ENCODE assay signal across 12 cellular contexts in genomic region chr3:40827942-40828688, GRCh38.
DNase-seq lines count a peak whose midpoint lies in the region; ATAC-seq lines count a peak whose summit lies in the region.
"Had no signal": no experiment of that assay in that cellular context is flagged by ENCODE, and none has a peak within 500 bp of the region (broad histone marks: within the 10 kb centered on the region; RNA-seq: fewer than 3 reads in every experiment).

No MANE protein-coding gene starts in this region.

- peak; percentile 99 for ATAC-seq in left ventricle myocardium superior
- ATAC-seq: activated naive CD4-positive, alpha-beta T cell treated with anti-CD3 and anti-CD28 coated beads, Interleukin-2, amount 50 U/mL, for 72 hours; naive thymus-derived CD8-positive, alpha-beta T cell had no signal

- H3K4me1 Mint-ChIP-seq in T-helper 2 cell treated with Interferon-gamma antibody and Interleukin-4, amounts not matched to agents 5 μg/mL and 100 μg/mL, for 36 hours (ENCODE audit: low read depth): no peaks in the 10 kb centered on the region
- H3K4me1 Mint-ChIP-seq: naive thymus-derived CD8-positive, alpha-beta T cell had no signal

- no peak overlapping the region for H3K27ac Mint-ChIP-seq in T-helper 2 cell treated with Interferon-gamma antibody and Interleukin-4, amounts not matched to agents 5 μg/mL and 100 μg/mL, for 36 hours
- H3K27ac Mint-ChIP-seq: activated naive CD4-positive, alpha-beta T cell treated with anti-CD3 and anti-CD28 coated beads, Interleukin-2, amount 50 U/mL, for 72 hours; naive thymus-derived CD8-positive, alpha-beta T cell had no signal

- H3K36me3 Mint-ChIP-seq in T-helper 2 cell treated with Interferon-gamma antibody and Interleukin-4, amounts not matched to agents 5 μg/mL and 100 μg/mL, for 36 hours (ENCODE audit: low read depth): no peaks in the 10 kb centered on the region
- H3K36me3 Mint-ChIP-seq: activated naive CD4-positive, alpha-beta T cell treated with anti-CD3 and anti-CD28 coated beads, Interleukin-2, amount 50 U/mL, for 72 hours; naive thymus-derived CD8-positive, alpha-beta T cell had no signal

- no peaks in the 10 kb centered on the region for H3K27me3 Mint-ChIP-seq in T-helper 2 cell treated with Interferon-gamma antibody and Interleukin-4, amounts not matched to agents 5 μg/mL and 100 μg/mL, for 36 hours (ENCODE audit: low read depth)

- H3K4me3 Mint-ChIP-seq in T-helper 2 cell treated with Interferon-gamma antibody and Interleukin-4, amounts not matched to agents 5 μg/mL and 100 μg/mL, for 36 hours: no peak overlapping the region
- H3K4me3 Mint-ChIP-seq: naive thymus-derived CD8-positive, alpha-beta T cell had no signal

- DNase-seq in Daoy (ENCODE audit: low read depth) (peak; percentile 7), astrocyte of the hippocampus (ENCODE audit: low read depth, low spot score) (peak; percentile 25), left ventricle myocardium superior (peak; percentile 60), posterior vena cava (ENCODE audit: low spot score) (peak; percentile 77), SHP77 treated with DMSO at 0.1 percent for 48 hours (lab: John Stamatoyannopoulos, UW) (no peak), HT-29 (ENCODE audit: low spot score) (no peak), SIG-M5 (lab: John Stamatoyannopoulos, UW) (no peak)
- DNase-seq in T-helper 2 cell treated with Interferon-gamma antibody and Interleukin-4, amounts not matched to agents 5 μg/mL and 100 μg/mL, for 36 hours (ENCODE audit: low spot score): no peak
- DNase-seq: naive thymus-derived CD8-positive, alpha-beta T cell; OCI-M1; T-helper 9 cell had no signal

- no peaks in the 10 kb centered on the region for H3K9me3 Mint-ChIP-seq in T-helper 2 cell treated with Interferon-gamma antibody and Interleukin-4, amounts not matched to agents 5 μg/mL and 100 μg/mL, for 36 hours
- H3K9me3 Mint-ChIP-seq: activated naive CD4-positive, alpha-beta T cell treated with anti-CD3 and anti-CD28 coated beads, Interleukin-2, amount 50 U/mL, for 72 hours had no signal

- intact Hi-C loops in left ventricle myocardium superior (cut with micrococcal nuclease): no loop called here
- intact Hi-C loops in posterior vena cava (cut with DNase I): no loop called here

Comparison
In these comparisons a context has a peak if more than half of its experiments do, and no peak if none do; other contexts are left out.
1. DNase-seq: peak in Daoy (single experiment), astrocyte of the hippocampus (single experiment), left ventricle myocardium superior (single experiment) and posterior vena cava (single experiment); none in SHP77 treated with DMSO at 0.1 percent for 48 hours (single experiment), HT-29 (single experiment), SIG-M5 (single experiment) and T-helper 2 cell treated with Interferon-gamma antibody and Interleukin-4, amounts not matched to agents 5 μg/mL and 100 μg/mL, for 36 hours (single experiment).